Comparison of ENCODE assay signal across 20 cellular contexts in the genomic region with DNA sequence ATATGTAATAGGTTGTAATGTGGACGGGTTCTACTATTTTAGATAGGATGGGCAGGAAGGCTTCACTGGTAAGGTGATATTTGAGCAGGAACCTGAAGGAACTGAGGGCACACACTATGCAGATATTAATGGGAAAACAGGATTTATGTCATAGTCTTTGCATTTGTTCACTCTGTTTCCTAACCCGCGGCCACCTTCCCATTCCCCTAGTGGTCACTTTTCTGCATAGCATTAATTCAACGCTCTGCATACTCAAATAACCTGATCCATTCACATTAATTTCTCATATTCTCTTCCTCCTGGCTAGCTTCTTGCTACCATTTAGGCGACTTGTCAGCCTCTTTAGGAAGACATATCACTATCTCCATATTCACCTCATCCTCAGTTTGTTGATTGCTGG.
DNase-seq lines count a peak whose midpoint lies in the region; ATAC-seq and TF ChIP-seq lines count a peak whose summit lies in the region.
"Had no signal": no experiment of that assay in that cellular context is flagged by ENCODE, and none has a peak within 500 bp of the region (broad histone marks: within the 10 kb centered on the region; RNA-seq: fewer than 3 reads in every experiment).

No MANE protein-coding gene starts in this region.

- intact Hi-C loops in head of caudate nucleus (cut with DNase I) = no loop called here

- peak; percentile 33 for TF ChIP-seq CTCF in C4-2B (conservative IDR thresholded peaks at IDR 0.05)
- TF ChIP-seq CTCF in HFFc6 (IDR thresholded peaks at IDR 0.05) = peak; percentile 38; the same call in 1 of the 2 replicates
- peak; percentile 33 for TF ChIP-seq CTCF in brain microvascular endothelial cell (IDR thresholded peaks at IDR 0.05; ENCODE audit: low read depth, low read length, missing control alignments)
- no peak for TF ChIP-seq CTCF in nephron (IDR thresholded peaks at IDR 0.05; ENCODE audit: unreplicated experiment in 3 of 3)

- H3K27me3 Mint-ChIP-seq in HFFc6 (ENCODE audit: insufficient read depth) (no peaks in the 10 kb centered on the region), nephron (ENCODE audit: low read depth) (peaks cover 13% of the 10 kb centered on the region)
- no peaks in the 10 kb centered on the region for H3K27me3 Mint-ChIP-seq in stimulated activated memory B cell treated with anti-CD40 and anti-IgM and Interleukin-4, amounts not matched to agents 10 μg/mL and 1 μg/mL and 100 μg/mL, for 72 hours
- H3K27me3 Mint-ChIP-seq: B cell, memory B cell, T-cell had no signal

- H3K4me1 Mint-ChIP-seq in HFFc6 (ENCODE audit: low read depth) (peaks cover 7% of the 10 kb centered on the region), nephron (no peaks in the 10 kb centered on the region)
- H3K4me1 Mint-ChIP-seq in stimulated activated memory B cell treated with anti-CD40 and anti-IgM and Interleukin-4, amounts not matched to agents 10 μg/mL and 1 μg/mL and 100 μg/mL, for 72 hours = peaks cover 9% of the 10 kb centered on the region

- H3K27me3 ChIP-seq in brain microvascular endothelial cell (replicated peaks) = no peaks in the 10 kb centered on the region
- H3K27me3 ChIP-seq: colonic mucosa had no signal

- DNase-seq in HFFc6 (no peak), brain microvascular endothelial cell (no peak), head of caudate nucleus (no peak), NCI-H2107 treated with DMSO at 0.1 percent for 48 hours (lab: John Stamatoyannopoulos, UW; ENCODE audit: unreplicated experiment) (no peak), NCI-H1105 treated with DMSO at 0.1 percent for 48 hours (lab: John Stamatoyannopoulos, UW) (no peak)
- DNase-seq: anterior cingulate cortex; colonic mucosa; kidney; NCI-H1092; NCI-H2107; occipital lobe; RPMI8226; stimulated activated CD4-positive, alpha-beta T cell treated with anti-CD3 and anti-CD28 coated beads, Interleukin-4, amount 100 ng/mL, for 24 hours; T-cell had no signal

- no peak overlapping the region for H3K27ac Mint-ChIP-seq in HFFc6
- H3K27ac Mint-ChIP-seq in nephron = no peak overlapping the region
- H3K27ac Mint-ChIP-seq in stimulated activated memory B cell treated with anti-CD40 and anti-IgM and Interleukin-4, amounts not matched to agents 10 μg/mL and 1 μg/mL and 100 μg/mL, for 72 hours = no peak overlapping the region
- H3K27ac Mint-ChIP-seq: B cell, memory B cell, T-cell had no signal

- H3K27ac ChIP-seq in C4-2B = no peak overlapping the region
- H3K27ac ChIP-seq in brain microvascular endothelial cell = no peak overlapping the region
- H3K27ac ChIP-seq: colonic mucosa, VCaP had no signal

- H3K36me3 ChIP-seq in brain microvascular endothelial cell (replicated peaks) = no peaks in the 10 kb centered on the region
- H3K36me3 ChIP-seq: colonic mucosa had no signal

- H3K4me3 Mint-ChIP-seq in HFFc6 (no peak overlapping the region), nephron (peak overlapping the region; percentile 40 to 70 (median 48))
- no peak overlapping the region for H3K4me3 Mint-ChIP-seq in stimulated activated memory B cell treated with anti-CD40 and anti-IgM and Interleukin-4, amounts not matched to agents 10 μg/mL and 1 μg/mL and 100 μg/mL, for 72 hours
- H3K4me3 Mint-ChIP-seq: memory B cell had no signal

- H3K4me3 ChIP-seq in brain microvascular endothelial cell (ENCODE audit: low read depth, low read length) = no peak overlapping the region
- H3K4me3 ChIP-seq: colonic mucosa had no signal

- H3K36me3 Mint-ChIP-seq in HFFc6 (ENCODE audit: low read depth) = peaks cover 5% of the 10 kb centered on the region
- H3K36me3 Mint-ChIP-seq in nephron (ENCODE audit: low read depth) = peaks cover 21% of the 10 kb centered on the region
- peaks cover 5% of the 10 kb centered on the region for H3K36me3 Mint-ChIP-seq in stimulated activated memory B cell treated with anti-CD40 and anti-IgM and Interleukin-4, amounts not matched to agents 10 μg/mL and 1 μg/mL and 100 μg/mL, for 72 hours

- no peaks in the 10 kb centered on the region for H3K9me3 Mint-ChIP-seq in HFFc6
- peaks cover 8% of the 10 kb centered on the region for H3K9me3 Mint-ChIP-seq in nephron
- H3K9me3 Mint-ChIP-seq in stimulated activated memory B cell treated with anti-CD40 and anti-IgM and Interleukin-4, amounts not matched to agents 10 μg/mL and 1 μg/mL and 100 μg/mL, for 72 hours = no peaks in the 10 kb centered on the region
- H3K9me3 Mint-ChIP-seq: memory B cell, T-cell had no signal

- no peak for ATAC-seq in stimulated activated memory B cell treated with anti-CD40 and anti-IgM and Interleukin-4, amounts not matched to agents 10 μg/mL and 1 μg/mL and 100 μg/mL, for 72 hours
- ATAC-seq: T-cell had no signal

- in situ Hi-C loops in brain microvascular endothelial cell (cut with HindIII; ENCODE audit: low pct_ligation_motif_present, low sequenced_read_pairs) = no loop called here

Comparison
In these comparisons a context has a peak if more than half of its experiments do, and no peak if none do; other contexts are left out.
1. CTCF ChIP-seq: peak in C4-2B (single experiment), HFFc6 (single experiment) and brain microvascular endothelial cell (single experiment); none in nephron (0 of 3).
2. H3K4me3 Mint-ChIP-seq: peak in nephron (3 of 3); none in HFFc6 (single experiment) and stimulated activated memory B cell treated with anti-CD40 and anti-IgM and Interleukin-4, amounts not matched to agents 10 μg/mL and 1 μg/mL and 100 μg/mL, for 72 hours (single experiment).